Comparison of ENCODE assay signal across 12 cellular contexts in the genomic region with DNA sequence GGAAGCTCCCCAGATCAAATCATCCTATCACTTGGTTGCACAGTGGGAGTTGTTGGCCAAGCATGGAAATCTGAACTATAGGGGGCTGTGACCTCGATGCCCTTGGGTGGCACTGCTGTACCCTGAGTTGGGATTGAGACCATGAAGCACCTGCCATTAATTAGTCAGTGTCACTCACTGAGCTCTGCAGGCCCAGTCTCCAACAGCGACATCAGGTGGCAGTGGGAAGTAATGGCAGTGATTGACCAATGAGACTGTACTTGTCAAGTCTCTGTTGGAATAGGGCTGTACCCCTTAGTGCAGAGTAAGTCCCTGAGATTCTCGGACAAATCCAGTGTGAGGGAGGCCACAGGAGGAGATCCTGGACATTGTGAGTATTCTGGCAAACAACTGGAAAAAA.
DNase-seq lines count a peak whose midpoint lies in the region; ATAC-seq and TF ChIP-seq lines count a peak whose summit lies in the region.
"Had no signal": no experiment of that assay in that cellular context is flagged by ENCODE, and none has a peak within 500 bp of the region (broad histone marks: within the 10 kb centered on the region; RNA-seq: fewer than 3 reads in every experiment).

No MANE protein-coding gene starts in this region.

- H3K27ac ChIP-seq in DOHH2 (ENCODE audit: low read depth, low read length) (no peak overlapping the region), HCT116 (ENCODE audit: low read depth, low read length) (no peak overlapping the region), SU-DHL-6 (ENCODE audit: low read depth, low read length) (no peak overlapping the region), suprapubic skin (no peak overlapping the region)

- H3K27me3 ChIP-seq in DOHH2 (ENCODE audit: control insufficient read depth, low read length) (no peaks in the 10 kb centered on the region), HCT116 (ENCODE audit: insufficient read depth, low read length) (peaks cover 31% of the 10 kb centered on the region; the same call in 1 of the 2 replicates), SU-DHL-6 (ENCODE audit: low read length) (no peaks in the 10 kb centered on the region), suprapubic skin (peaks cover 67% of the 10 kb centered on the region)

- H3K4me3 ChIP-seq in DOHH2 (ENCODE audit: low read length) (no peak overlapping the region), HCT116 (replicated peaks in 1 of 2; ENCODE audit: low read depth in 1 of 2, low read length in 2 of 2) (no peak overlapping the region), SU-DHL-6 (ENCODE audit: insufficient read depth, low read length, poor library complexity, severe bottlenecking) (no peak overlapping the region), suprapubic skin (no peak overlapping the region)

- intact Hi-C loops in HCT116 (cut with micrococcal nuclease): no loop called here

- H3K9me2 ChIP-seq in DOHH2 (replicated peaks; ENCODE audit: control insufficient read depth, low read length) (no peaks in the 10 kb centered on the region), HCT116 (ENCODE audit: insufficient read depth) (no peaks in the 10 kb centered on the region), SU-DHL-6 (replicated peaks; ENCODE audit: insufficient read depth, low read length) (no peaks in the 10 kb centered on the region)

- in situ Hi-C loops in G401 (cut with HindIII; ENCODE audit: low sequenced_read_pairs): no loop called here

- DNase-seq in HCT116 (ENCODE audit: low read depth, low spot score) (peak; percentile 37), iris pigment epithelial cell (ENCODE audit: low read depth) (peak; percentile 4), hippocampal formation (lab: John Stamatoyannopoulos, UW) (no peak), suprapubic skin (ENCODE audit: low spot score in 2 of 2) (no peak), G401 (ENCODE audit: low spot score) (no peak)
- DNase-seq: activated CD4-positive, CD25-positive, alpha-beta regulatory T cell treated with anti-CD3 and anti-CD28 coated beads, Interleukin-2, amount 50 U/mL, for 72 hours; activated naive CD4-positive, alpha-beta T cell; IMR-90; NCI-H2227 treated with DMSO at 0.1 percent for 48 hours had no signal

- 62% methylated on average over 3 of the region's 3 CpGs for WGBS in suprapubic skin

- H3K4me2 ChIP-seq in DOHH2 (ENCODE audit: low read length) (no peak overlapping the region), HCT116 (ENCODE audit: low read length) (no peak overlapping the region), SU-DHL-6 (ENCODE audit: low read depth, low read length, poor library complexity, severe bottlenecking) (no peak overlapping the region)

- H3K79me2 ChIP-seq in DOHH2 (ENCODE audit: control insufficient read depth, low read length) (no peaks in the 10 kb centered on the region), HCT116 (ENCODE audit: insufficient read depth, low read length) (no peaks in the 10 kb centered on the region), SU-DHL-6 (ENCODE audit: insufficient read depth, low read length) (no peaks in the 10 kb centered on the region)

- TF ChIP-seq EP300 in suprapubic skin (IDR thresholded peaks at IDR 0.05): no peak

- no peak for TF ChIP-seq POLR2A in HCT116 (IDR thresholded peaks at IDR 0.05; ENCODE audit: borderline replicate concordance, extremely low read depth, insufficient read depth, insufficient read length)
- TF ChIP-seq POLR2A in suprapubic skin (IDR thresholded peaks at IDR 0.05): no peak

- H3F3A ChIP-seq in DOHH2 (ENCODE audit: control insufficient read depth, insufficient read depth) (no peaks in the 10 kb centered on the region), SU-DHL-6 (ENCODE audit: insufficient read depth) (no peaks in the 10 kb centered on the region)

- H4K20me1 ChIP-seq in DOHH2 (ENCODE audit: control insufficient read depth, insufficient read depth, low read depth, low read length) (no peaks in the 10 kb centered on the region), HCT116 (ENCODE audit: insufficient read depth) (no peaks in the 10 kb centered on the region), SU-DHL-6 (ENCODE audit: low read depth, low read length) (no peaks in the 10 kb centered on the region)

- POLR2A ChIA-PET in HCT116 (lab: Charles Lee): no interaction called here

- H2AFZ ChIP-seq in HCT116 (ENCODE audit: low read depth, low read length, poor library complexity, severe bottlenecking): no peak overlapping the region
- no peak overlapping the region for H2AFZ ChIP-seq in SU-DHL-6 (ENCODE audit: low read depth, low read length, severe bottlenecking)

- peak; percentile 40 for ATAC-seq in HCT116
- ATAC-seq: stimulated activated memory B cell treated with anti-CD40 and anti-IgM and Interleukin-4, amounts not matched to agents 10 μg/mL and 1 μg/mL and 100 μg/mL, for 72 hours had no signal

- H3K4me1 ChIP-seq in DOHH2 (ENCODE audit: control insufficient read depth, low read length): no peaks in the 10 kb centered on the region
- H3K4me1 ChIP-seq in HCT116 (ENCODE audit: control insufficient read depth in 1 of 2, insufficient read depth in 2 of 2, low read length in 2 of 2): no peaks in the 10 kb centered on the region
- no peaks in the 10 kb centered on the region for H3K4me1 ChIP-seq in suprapubic skin

- no peaks in the 10 kb centered on the region for H3K36me3 ChIP-seq in DOHH2 (ENCODE audit: control insufficient read depth, low read length)
- no peaks in the 10 kb centered on the region for H3K36me3 ChIP-seq in HCT116 (ENCODE audit: control insufficient read depth in 1 of 2, insufficient read depth in 2 of 2, low read length in 2 of 2)
- H3K36me3 ChIP-seq in SU-DHL-6 (ENCODE audit: low read length): no peaks in the 10 kb centered on the region
- H3K36me3 ChIP-seq in suprapubic skin: no peaks in the 10 kb centered on the region

- RAD21 ChIA-PET in HCT116 (lab: Charles Lee; ENCODE audit: low non-redundant PET in 1 of 2, low total read pairs in 2 of 2, uncharacterized antibody in 2 of 2, unreplicated experiment in 2 of 2): no interaction called here

- CTCF ChIA-PET in HCT116 (lab: Charles Lee): interaction anchor here (0.7 to 1.1 kb wide), 4 partner anchors 16 to 165 kb away, joined by 3 to 6 read pairs (median 4); a partner anchor contains a TSS

- peak; percentile 36; the same call in 1 of the 2 replicates for TF ChIP-seq RAD21 in HCT116 (IDR thresholded peaks at IDR 0.05; ENCODE audit: low read depth)

- H3K9ac ChIP-seq in HCT116 (ENCODE audit: low read length) (no peak overlapping the region), SU-DHL-6 (ENCODE audit: low read length) (no peak overlapping the region)

- H3K9me3 ChIP-seq in DOHH2 (ENCODE audit: control insufficient read depth, insufficient read depth, low read length) (peaks cover 10% of the 10 kb centered on the region), HCT116 (ENCODE audit: control insufficient read depth in 1 of 2, insufficient read depth in 1 of 2, low read depth in 1 of 2, low read length in 2 of 2) (peaks cover 8 to 11% of the 10 kb centered on the region in 2 experiments; a peak in 3 of 4 replicates), SU-DHL-6 (ENCODE audit: insufficient read depth, low read length) (peaks cover 7% of the 10 kb centered on the region), suprapubic skin (peaks cover 4% of the 10 kb centered on the region)

- no TSS peak for BruUV-seq in HCT116 (replicated peaks; lab: Mats Ljungman, UMichigan)

- TF ChIP-seq CTCF in DOHH2 (IDR thresholded peaks at IDR 0.05; ENCODE audit: low read depth, low read length, poor library complexity, severe bottlenecking) (peak; percentile 69), HCT116 (IDR thresholded peaks at IDR 0.05 in 2 of 3, conservative IDR thresholded peaks at IDR 0.05 in 1 of 3; ENCODE audit: borderline replicate concordance in 1 of 3, insufficient read depth in 1 of 3, low read depth in 2 of 3, low read length in 2 of 3) (peak; percentile 28 to 87 (median 79); a peak in 5 of 6 replicates), SU-DHL-6 (IDR thresholded peaks at IDR 0.05; ENCODE audit: insufficient read depth, low read length, poor library complexity, severe bottlenecking) (peak; percentile 13), suprapubic skin (IDR thresholded peaks at IDR 0.05) (no peak)

TF ChIP-seq in HCT116, 20 proteins besides CTCF, POLR2A, EP300 and RAD21:
- TF ChIP-seq ELF1 (IDR thresholded peaks at IDR 0.05; ENCODE audit: borderline replicate concordance, low read depth) (no peak), CBX3 (IDR thresholded peaks at IDR 0.05; ENCODE audit: low read depth) (peak; percentile 84)
TF ChIP-seq in HCT116: peak in this region for 1.

Comparison
In these comparisons a context has a peak if more than half of its experiments do, and no peak if none do; other contexts are left out.
1. CTCF ChIP-seq: peak in DOHH2 (single experiment), HCT116 (3 of 3) and SU-DHL-6 (single experiment); none in suprapubic skin (0 of 2).
2. DNase-seq: peak in HCT116 (single experiment) and iris pigment epithelial cell (single experiment); none in hippocampal formation (0 of 2), suprapubic skin (0 of 2) and G401 (single experiment).